In the genomic region with DNA sequence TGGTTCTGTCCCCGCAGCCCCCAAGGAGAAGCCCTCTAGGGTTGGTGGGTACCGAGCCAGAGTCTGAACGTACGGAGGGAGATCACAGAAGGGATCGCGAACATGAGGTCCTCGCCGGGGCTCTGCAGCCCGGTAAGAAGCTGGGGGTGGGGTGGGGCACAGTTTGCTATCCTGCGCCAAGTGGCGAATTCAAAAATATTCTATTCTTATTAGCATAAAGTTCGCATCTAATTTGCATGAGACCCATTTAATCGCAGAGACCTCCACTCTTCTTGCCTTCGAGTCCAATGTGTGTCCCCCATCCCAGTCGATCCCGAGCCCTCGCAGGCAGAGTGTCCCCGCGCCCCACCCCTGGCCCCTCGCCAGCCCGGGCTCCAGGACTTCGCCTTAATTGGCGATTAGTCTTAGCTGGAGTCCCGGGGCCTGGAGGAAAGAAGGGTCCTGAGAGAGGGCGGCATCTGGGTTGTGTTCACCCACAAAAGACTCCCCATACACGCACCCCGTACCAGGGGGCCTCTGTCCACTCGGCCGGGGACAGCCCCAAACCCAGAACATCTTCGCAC, we compare ENCODE assay signal across 9 cellular contexts. TPM values are rescaled to one million over a fixed set of nuclear protein-coding genes. Genes with fewer than 3 reads are reported as not detected.
DNase-seq lines count a peak whose midpoint lies in the region; ATAC-seq and TF ChIP-seq lines count a peak whose summit lies in the region.
"Had no signal": no experiment of that assay in that cellular context is flagged by ENCODE, and none has a peak within 500 bp of the region (broad histone marks: within the 10 kb centered on the region; RNA-seq: fewer than 3 reads in every experiment).

No MANE protein-coding gene starts in this region.

- intact Hi-C loops in heart left ventricle (cut with DNase I) = no loop called here

- CTCF ChIA-PET in WTC11 (lab: Charles Lee) = interaction anchor here (0.6 to 5.4 kb wide), 13 partner anchors 10 to 1051 kb away, joined by 3 to 34 read pairs (median 3); partner anchors contain the start of genes B4GALNT1, CYP27B1, OS9 and PIP4K2C

- H3K4me3 ChIP-seq in GM06990 (replicated peaks; ENCODE audit: low read depth, low read length) (peak overlapping the region; percentile 66), heart left ventricle (peak overlapping the region; percentile 59 to 83 (median 70)), retinal pigment epithelial cell (ENCODE audit: low read length) (peak overlapping the region; percentile 62)

- H3K4me1 Mint-ChIP-seq in WTC11 = peaks cover 39% of the 10 kb centered on the region

- no peaks in the 10 kb centered on the region for H3K27me3 ChIP-seq in GM06990 (replicated peaks; ENCODE audit: control insufficient read depth, insufficient read depth, low read length)
- H3K27me3 ChIP-seq in heart left ventricle = peaks cover 0 to 25% (median 0%) of the 10 kb centered on the region in 9 donors

- POLR2A ChIA-PET in WTC11 (lab: Charles Lee) = interaction anchor here (0.7 to 2.0 kb wide), 2 partner anchors 10 to 20 kb away, joined by 4 to 11 read pairs; partner anchors contain the start of gene PIP4K2C

- H3K9me3 ChIP-seq in heart left ventricle = no peaks in the 10 kb centered on the region
- H3K9me3 ChIP-seq: neutrophil had no signal

- DNase-seq in GM06990 (ENCODE audit: extremely low read depth, insufficient read length) = no peak
- DNase-seq in WTC11 (ENCODE audit: low spot score) = no peak
- DNase-seq in heart left ventricle = peak; percentile 70 to 87 (median 73)
- DNase-seq in retinal pigment epithelial cell (ENCODE audit: low read depth) = no peak
- DNase-seq in activated effector memory CD4-positive, alpha-beta T cell treated with Interleukin-2 at 50 U/mL for 16 hours = no peak
- no peak for DNase-seq in NCI-H1694 treated with DMSO at 0.1 percent for 48 hours (lab: John Stamatoyannopoulos, UW)

- peak overlapping the region; percentile 43 to 96 (median 85) for H3K27ac ChIP-seq in heart left ventricle
- H3K27ac ChIP-seq: neutrophil had no signal

- peaks cover 12% of the 10 kb centered on the region for H3K36me3 Mint-ChIP-seq in WTC11

- ATAC-seq in WTC11 = peak; percentile 4
- peak in 3 of 4 donors; percentile 10 to 50 (median 42) for ATAC-seq in heart left ventricle
- ATAC-seq in HG02852 (IDR thresholded peaks at IDR 0.05; ENCODE audit: unreplicated experiment) = no peak
- ATAC-seq in GM21367 (IDR thresholded peaks at IDR 0.05; ENCODE audit: unreplicated experiment) = no peak

- no peak for TF ChIP-seq CTCF in GM06990 (IDR thresholded peaks at IDR 0.05; ENCODE audit: insufficient read depth, low read length, poor library complexity, severe bottlenecking)
- TF ChIP-seq CTCF in WTC11 (IDR thresholded peaks at IDR 0.05) = no peak
- no peak for TF ChIP-seq CTCF in heart left ventricle (IDR thresholded peaks at IDR 0.05)
- no peak for TF ChIP-seq CTCF in retinal pigment epithelial cell (conservative IDR thresholded peaks at IDR 0.05; ENCODE audit: low read depth, low read length)

- H3K4me1 ChIP-seq in heart left ventricle = peaks cover 0 to 78% (median 22%) of the 10 kb centered on the region in 12 donors

- 1 to 2% (median 2%) methylated on average over 21 to 30 of the region's 30 CpGs for WGBS in heart left ventricle, 4 donors

- H3K36me3 ChIP-seq in GM06990 (ENCODE audit: control insufficient read depth, insufficient read depth, low read length) (peaks cover 4% of the 10 kb centered on the region), heart left ventricle (peaks cover 0 to 41% (median 18%) of the 10 kb centered on the region in 9 donors)
- H3K36me3 ChIP-seq: neutrophil had no signal

- TF ChIP-seq POLR2A in heart left ventricle (IDR thresholded peaks at IDR 0.05) = no peak

- no peak overlapping the region for H3K27ac Mint-ChIP-seq in WTC11

- H3K27me3 Mint-ChIP-seq in WTC11 (ENCODE audit: low read depth) = peaks cover 46% of the 10 kb centered on the region

- H3K9me3 Mint-ChIP-seq in WTC11 = no peaks in the 10 kb centered on the region

- peak overlapping the region; percentile 87 for H3K4me3 Mint-ChIP-seq in WTC11

TF ChIP-seq in WTC11, 78 proteins besides CTCF, POLR2A, EP300 and RAD21:
- TF ChIP-seq EMX1 (CRISPR knock-in tag; IDR thresholded peaks at IDR 0.05) = no peak
- no peak for TF ChIP-seq ZNF121 (CRISPR knock-in tag; IDR thresholded peaks at IDR 0.05)
- no peak for TF ChIP-seq MAX (CRISPR knock-in tag; IDR thresholded peaks at IDR 0.05)
- no peak for TF ChIP-seq IRF2 (CRISPR knock-in tag; IDR thresholded peaks at IDR 0.05; ENCODE audit: borderline replicate concordance, low read depth)
- TF ChIP-seq TP53 (CRISPR knock-in tag; IDR thresholded peaks at IDR 0.05) = no peak
- TF ChIP-seq MLX (CRISPR knock-in tag; IDR thresholded peaks at IDR 0.05) = no peak
- no peak for TF ChIP-seq E2F4 (CRISPR knock-in tag; IDR thresholded peaks at IDR 0.05; ENCODE audit: borderline replicate concordance, low read depth)

RNA-seq across cellular contexts. Expression of gene ARHGEF25, which starts 0.6 kb away (rescaled TPM):
- total RNA-seq in WTC11 (2021) = 11.9 to 19.0 TPM (median 17.2 TPM) in 3 replicates
- 10 to 100 TPM in 4 of 9 donors, 1 to 10 TPM in 5; 5.5 to 11.5 (median 9.5) TPM for total RNA-seq in heart left ventricle
- polyA plus RNA-seq in heart left ventricle = 10 to 100 TPM; 10.2 to 20.3 TPM

RNA-seq across cellular contexts. Expression of gene DTX3, which starts 6.0 kb away (rescaled TPM):
- total RNA-seq in WTC11 (2021) = 52.4 to 57.0 TPM (median 55.7 TPM) in 3 replicates
- total RNA-seq in heart left ventricle = 10 to 100 TPM; 15.6 to 30.7 (median 22.4) TPM
- 10 to 100 TPM; 16.3 to 28.3 TPM for polyA plus RNA-seq in heart left ventricle

RNA-seq across cellular contexts. Expression of gene PIP4K2C, which starts 19.6 kb away (rescaled TPM):
- total RNA-seq in WTC11 (2021) (25.4 to 26.9 TPM (median 25.8 TPM) in 3 replicates), heart left ventricle (10 to 100 TPM; 12.9 to 31.0 (median 17.0) TPM)
- polyA plus RNA-seq in heart left ventricle = 10 to 100 TPM in 1 of 2 donors, 1 to 10 TPM in 1; 4.6 to 22.6 TPM

RNA-seq across cellular contexts. Expression of gene B4GALNT1, which starts 22.4 kb away (rescaled TPM):
- total RNA-seq in WTC11 (2021) (0.46 to 1.2 TPM (median 1.2 TPM) in 3 replicates), heart left ventricle (1 to 10 TPM; 1.9 to 8.8 (median 5.9) TPM)
- 1 to 10 TPM; 2.6 to 5.1 TPM for polyA plus RNA-seq in heart left ventricle

Comparison
In these comparisons a context has a peak if more than half of its experiments do, and no peak if none do; other contexts are left out.
1. DNase-seq: peak in heart left ventricle (5 of 5); none in GM06990 (single experiment), WTC11 (single experiment), retinal pigment epithelial cell (single experiment), activated effector memory CD4-positive, alpha-beta T cell treated with Interleukin-2 at 50 U/mL for 16 hours (single experiment) and NCI-H1694 treated with DMSO at 0.1 percent for 48 hours (single experiment).
2. ATAC-seq: peak in WTC11 (single experiment) and heart left ventricle (3 of 4); none in HG02852 (single experiment) and GM21367 (single experiment).
3. Peak in every context shown above with its lines, with median percentiles within 50 percentile points of each other: H3K4me3 ChIP-seq.